In genomic region chr21:33265664-33266049, GRCh38 we compare ENCODE assay signal across 1 cellular context.
TF ChIP-seq lines count a peak whose summit lies in the region.

No MANE protein-coding gene starts in this region.

TF ChIP-seq in endothelial cell of umbilical vein, 7 proteins besides CTCF, POLR2A, EP300 and RAD21 (continued from another document):
- TF ChIP-seq GATA2 (IDR thresholded peaks at IDR 0.05; ENCODE audit: insufficient read depth, insufficient read length, low read depth, low read length) (no peak), FOS (IDR thresholded peaks at IDR 0.05; ENCODE audit: borderline replicate concordance, insufficient read depth, low read length) (no peak), EZH2 (IDR thresholded peaks at IDR 0.05; ENCODE audit: borderline replicate concordance, low read depth, low read length, severe bottlenecking) (no peak)
